ENCODE assay signal across 12 cellular contexts in the genomic region with DNA sequence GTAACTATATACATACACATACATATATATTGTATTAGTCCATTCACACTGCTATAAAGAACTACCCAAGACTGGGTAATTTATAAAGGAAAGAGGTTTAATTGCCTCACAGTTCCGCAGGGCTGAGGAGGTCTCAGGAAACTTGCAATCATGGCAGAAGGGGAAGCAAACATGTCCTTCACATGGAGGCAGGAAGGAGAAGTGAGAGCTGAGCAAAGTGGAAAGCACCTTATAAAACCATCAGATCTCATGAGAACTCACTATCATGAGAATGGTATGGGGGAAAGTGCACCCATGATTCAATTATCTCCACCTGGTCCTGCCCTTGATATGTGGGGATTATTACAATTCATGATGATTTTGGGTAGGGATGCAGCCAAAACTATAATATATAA. TPM values are rescaled to one million over a fixed set of nuclear protein-coding genes. Genes with fewer than 3 reads are reported as not detected.
"Had no signal": no experiment of that assay in that cellular context is flagged by ENCODE, and none has a peak within 500 bp of the region (broad histone marks: within the 10 kb centered on the region; RNA-seq: fewer than 3 reads in every experiment).

No MANE protein-coding gene starts in this region.

- H3K4me3 Mint-ChIP-seq: activated naive CD4-positive, alpha-beta T cell treated with anti-CD3 and anti-CD28 coated beads, Interleukin-2, amount 10 ng/mL, durations not matched to agents 7 days and 5 days; effector memory CD8-positive, alpha-beta T cell had no signal

- ATAC-seq: effector memory CD8-positive, alpha-beta T cell; sciatic nerve had no signal

- H3K36me3 Mint-ChIP-seq: activated naive CD4-positive, alpha-beta T cell treated with anti-CD3 and anti-CD28 coated beads, Interleukin-2, amount 10 ng/mL, durations not matched to agents 7 days and 5 days had no signal

- H3K27me3 Mint-ChIP-seq: effector memory CD8-positive, alpha-beta T cell had no signal

- H3K27ac Mint-ChIP-seq: activated naive CD4-positive, alpha-beta T cell treated with anti-CD3 and anti-CD28 coated beads, Interleukin-2, amount 10 ng/mL, durations not matched to agents 7 days and 5 days; activated T-helper 2 cell treated with anti-CD3 and anti-CD28 coated beads, Interferon-gamma antibody, Interleukin-2, Interleukin-4, amounts not matched to agents 10 μg/mL and 5 μg/mL and 100 μg/mL, durations not matched to agents 14 hours and 24 hours and 36 hours; effector memory CD8-positive, alpha-beta T cell had no signal

- H3K9me3 Mint-ChIP-seq: effector memory CD8-positive, alpha-beta T cell had no signal

- DNase-seq: activated CD4-positive, alpha-beta T cell treated with anti-CD3 and anti-CD28 coated beads, Interleukin-2, amount 50 U/mL, for 48 hours; activated naive CD4-positive, alpha-beta T cell treated with anti-CD3 and anti-CD28 coated beads, Interleukin-2, amount 10 ng/mL, durations not matched to agents 7 days and 5 days; dermis blood vessel endothelial cell; effector memory CD8-positive, alpha-beta T cell; foreskin melanocyte; head of caudate nucleus; stomach; T-helper 9 cell; upper lobe of right lung had no signal

RNA-seq across cellular contexts. Expression of gene LIX1, which starts 56.6 kb away (rescaled TPM):
- polyA plus RNA-seq: fibroblast of lung had no signal
